Comparison of ENCODE assay signal across 6 cellular contexts in the genomic region with DNA sequence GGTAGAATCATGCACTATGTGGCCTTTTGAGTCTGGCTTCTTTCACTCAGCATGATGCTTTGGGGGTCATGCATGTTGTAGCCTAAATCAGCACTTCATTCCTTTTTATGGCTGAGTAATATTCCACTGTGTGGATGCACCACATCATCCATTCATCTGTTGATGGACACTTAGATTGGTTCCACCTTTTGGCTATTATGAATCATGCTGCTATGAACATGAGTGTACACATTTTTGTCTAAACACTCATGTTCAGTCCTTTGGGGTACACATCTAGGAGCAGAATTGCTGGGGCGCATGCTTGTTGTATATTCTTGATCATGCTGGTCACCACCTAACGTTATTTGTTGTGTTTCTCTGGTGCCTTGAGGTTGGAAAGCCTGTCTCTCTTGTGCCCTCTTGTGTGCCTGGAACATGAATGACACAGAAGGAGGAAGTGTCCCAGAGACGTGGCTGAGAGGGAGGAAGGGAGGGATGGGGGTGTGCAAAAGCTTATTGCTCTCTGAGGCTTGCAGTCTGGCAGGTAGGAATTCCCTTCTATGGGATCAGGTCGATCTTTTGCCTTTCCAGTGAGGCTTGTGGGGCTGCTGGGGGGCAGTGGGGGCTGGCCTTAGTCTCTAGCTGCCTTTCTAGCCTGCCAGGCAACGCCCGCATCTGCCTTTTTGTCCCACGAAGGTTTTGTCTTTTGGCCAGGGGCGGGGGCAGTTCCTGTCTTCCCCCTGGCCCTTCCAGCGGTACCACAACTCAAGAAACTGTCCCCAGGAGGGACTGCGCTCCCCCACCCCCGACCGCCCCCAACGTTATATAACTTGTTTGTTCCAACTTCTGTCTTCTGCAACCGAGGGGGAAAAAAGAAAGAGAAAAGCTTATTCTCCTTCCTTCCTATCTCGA. TPM values are rescaled to one million over a fixed set of nuclear protein-coding genes. Genes with fewer than 3 reads are reported as not detected.
DNase-seq lines count a peak whose midpoint lies in the region; ATAC-seq and TF ChIP-seq lines count a peak whose summit lies in the region.

No MANE protein-coding gene starts in this region.

- H3K4me1 ChIP-seq in Karpas-422 (ENCODE audit: low read length), result no peaks in the 10 kb centered on the region
- peaks cover 0 to 41% (median 30%) of the 10 kb centered on the region in 4 donors for H3K4me1 ChIP-seq in sigmoid colon

- intact Hi-C loops in sigmoid colon (cut with DNase I), result no loop called here

- H3K9me2 ChIP-seq in Karpas-422 (replicated peaks; ENCODE audit: insufficient read depth, low read length), result no peaks in the 10 kb centered on the region

- no peak overlapping the region for H3K4me2 ChIP-seq in Karpas-422 (ENCODE audit: low read depth, low read length, poor library complexity, severe bottlenecking)

- TF ChIP-seq POLR2A in sigmoid colon (IDR thresholded peaks at IDR 0.05), result no peak

- no peaks in the 10 kb centered on the region for H3K27me3 ChIP-seq in Karpas-422 (ENCODE audit: low read length)
- no peaks in the 10 kb centered on the region for H3K27me3 ChIP-seq in sigmoid colon

- no peak overlapping the region for H3K27ac ChIP-seq in Karpas-422 (ENCODE audit: low read length)
- H3K27ac ChIP-seq in cingulate gyrus (ENCODE audit: low read depth, low read length), result peak overlapping the region; percentile 77
- peak overlapping the region; percentile 47 to 64 (median 60) for H3K27ac ChIP-seq in sigmoid colon

- no peak overlapping the region for H3K9ac ChIP-seq in Karpas-422 (ENCODE audit: low read length)

- H3K4me3 ChIP-seq in Karpas-422 (ENCODE audit: low read length) (no peak overlapping the region), sigmoid colon (peak overlapping the region in 1 of 4 donors; percentile 17)

- H3K36me3 ChIP-seq in Karpas-422 (ENCODE audit: insufficient read depth, low read length) (no peaks in the 10 kb centered on the region), sigmoid colon (no peaks in the 10 kb centered on the region)

- no peak for TF ChIP-seq CTCF in sigmoid colon (IDR thresholded peaks at IDR 0.05)

- H4K20me1 ChIP-seq in Karpas-422 (ENCODE audit: insufficient read depth, low read depth, low read length), result peaks cover 27% of the 10 kb centered on the region

- DNase-seq in Karpas-422 (peak; percentile 66), sigmoid colon (no peak), NCI-H1930 (lab: John Stamatoyannopoulos, UW) (no peak)

- no peaks in the 10 kb centered on the region for H3K79me2 ChIP-seq in Karpas-422 (ENCODE audit: low read length)

- 52 to 67% methylated on average over 15 of the region's 15 CpGs for WGBS in sigmoid colon, 2 donors

- H2AFZ ChIP-seq in Karpas-422 (ENCODE audit: low read length), result no peak overlapping the region

- ATAC-seq in HG03139 (IDR thresholded peaks at IDR 0.05; ENCODE audit: unreplicated experiment), result no peak
- ATAC-seq in HG02885 (IDR thresholded peaks at IDR 0.05; ENCODE audit: poor library complexity, unreplicated experiment), result no peak

- no peak for TF ChIP-seq EP300 in sigmoid colon (IDR thresholded peaks at IDR 0.05)

- H3K9me3 ChIP-seq in Karpas-422 (ENCODE audit: low read length), result no peaks in the 10 kb centered on the region
- no peaks in the 10 kb centered on the region for H3K9me3 ChIP-seq in sigmoid colon

RNA-seq across cellular contexts. Expression of gene KLHL26, which starts 7.6 kb away (rescaled TPM):
- 3.7 and 4.0 TPM in 2 replicates for total RNA-seq in Karpas-422 (2014; rRNA removed; shearing (Covaris generic); ENCODE audit: low replicate concordance)
- 1 to 10 TPM; 3.8 to 8.3 (median 5.9) TPM for total RNA-seq in sigmoid colon
- polyA plus RNA-seq in sigmoid colon, result 1 to 10 TPM; 1.6 to 4.8 (median 1.8) TPM

RNA-seq across cellular contexts. Expression of gene TMEM59L, which starts 31.7 kb away (rescaled TPM):
- total RNA-seq in Karpas-422 (2014; rRNA removed; shearing (Covaris generic); ENCODE audit: low replicate concordance), result 0.43 and 2.5 TPM in 2 replicates
- 1 to 10 TPM in 3 of 4 donors, under 1 TPM in 1; 0.82 to 6.4 (median 4.1) TPM for total RNA-seq in sigmoid colon
- 1 to 10 TPM in 1 of 3 donors, not detected in 2; 5.0 TPM for polyA plus RNA-seq in sigmoid colon

RNA-seq across cellular contexts. Expression of gene CRLF1, which starts 37.8 kb away (rescaled TPM):
- 3.0 TPM in 1 of 2 replicates, not detected in the other for total RNA-seq in Karpas-422 (2014; rRNA removed; shearing (Covaris generic); ENCODE audit: low replicate concordance)
- 10 to 100 TPM in 2 of 4 donors, 1 to 10 TPM in 1, under 1 TPM in 1; 0.82 to 28.8 (median 17.0) TPM for total RNA-seq in sigmoid colon
- polyA plus RNA-seq in sigmoid colon, result 1 to 10 TPM in 1 of 3 donors, under 1 TPM in 1, not detected in 1; 0.60 to 6.8 TPM

RNA-seq across cellular contexts. Expression of gene CRTC1, which starts 39.1 kb away (rescaled TPM):
- 3.7 and 5.5 TPM in 2 replicates for total RNA-seq in Karpas-422 (2014; rRNA removed; shearing (Covaris generic); ENCODE audit: low replicate concordance)
- total RNA-seq in sigmoid colon, result 1 to 10 TPM; 2.5 to 7.2 (median 4.6) TPM
- polyA plus RNA-seq in sigmoid colon, result 1 to 10 TPM; 2.8 to 8.9 (median 3.6) TPM

RNA-seq across cellular contexts. Expression of gene REX1BD, which starts 55.8 kb away (rescaled TPM):
- 45.7 and 76.8 TPM in 2 replicates for total RNA-seq in Karpas-422 (2014; rRNA removed; shearing (Covaris generic); ENCODE audit: low replicate concordance)
- total RNA-seq in sigmoid colon, result 100 to 1,000 TPM in 1 of 4 donors, 10 to 100 TPM in 3; 70.3 to 101 (median 85.6) TPM
- polyA plus RNA-seq in sigmoid colon, result 10 to 100 TPM; 40.5 to 79.1 (median 63.1) TPM
